15 cellular contexts compared by ENCODE assay signal in the genomic region with DNA sequence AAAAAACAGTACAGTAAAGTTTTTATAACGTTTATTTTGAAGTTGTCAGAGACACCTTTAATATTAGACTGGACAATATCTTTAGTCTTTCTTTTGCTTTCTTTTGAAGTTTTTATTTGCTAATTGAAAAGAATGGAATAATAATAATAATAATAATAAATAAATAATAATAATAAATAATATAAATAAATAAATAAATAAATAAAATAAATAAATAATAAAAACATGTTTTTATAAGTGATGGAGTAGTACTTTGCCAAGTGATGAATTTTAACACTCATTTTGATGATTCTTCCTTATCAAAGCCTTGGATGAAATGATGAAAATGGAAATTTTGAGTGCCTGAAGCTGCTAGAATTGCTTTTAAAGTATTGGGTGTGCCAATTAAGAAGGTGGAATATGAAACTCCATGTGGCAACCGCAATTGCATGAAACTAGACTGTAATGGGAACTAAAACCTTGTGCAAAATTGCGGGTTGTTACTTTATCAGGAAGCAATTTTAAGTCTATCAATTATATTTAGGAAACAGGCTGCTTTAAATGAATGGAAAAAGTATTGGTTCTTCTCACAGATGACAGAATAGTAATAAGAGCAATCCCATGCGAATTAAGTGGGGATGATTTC. TPM values are rescaled to one million over a fixed set of nuclear protein-coding genes. Genes with fewer than 3 reads are reported as not detected.
DNase-seq lines count a peak whose midpoint lies in the region; ATAC-seq and TF ChIP-seq lines count a peak whose summit lies in the region.
"Had no signal": no experiment of that assay in that cellular context is flagged by ENCODE, and none has a peak within 500 bp of the region (broad histone marks: within the 10 kb centered on the region; RNA-seq: fewer than 3 reads in every experiment).

No MANE protein-coding gene starts in this region.

- H3K36me3 Mint-ChIP-seq in activated T-cell treated with anti-CD3 and anti-CD28 coated beads, Interleukin-2, amount 50 U/mL, for 72 hours (ENCODE audit: insufficient read depth in 2 of 2): peaks cover 0 to 3% of the 10 kb centered on the region in 2 donors
- H3K36me3 Mint-ChIP-seq in WTC11 (no peaks in the 10 kb centered on the region), endodermal cell (ENCODE audit: low read depth) (no peaks in the 10 kb centered on the region)
- H3K36me3 Mint-ChIP-seq in stimulated activated naive B cell treated with anti-CD40 and anti-IgM and Interleukin-4, amounts not matched to agents 10 μg/mL and 1 μg/mL and 100 μg/mL, for 72 hours: no peaks in the 10 kb centered on the region

- peak overlapping the region; percentile 51 to 95 for H3K4me3 Mint-ChIP-seq in activated T-cell treated with anti-CD3 and anti-CD28 coated beads, Interleukin-2, amount 50 U/mL, for 72 hours
- H3K4me3 Mint-ChIP-seq in WTC11: no peak overlapping the region
- no peak overlapping the region for H3K4me3 Mint-ChIP-seq in endodermal cell
- H3K4me3 Mint-ChIP-seq in stimulated activated naive B cell treated with anti-CD40 and anti-IgM and Interleukin-4, amounts not matched to agents 10 μg/mL and 1 μg/mL and 100 μg/mL, for 72 hours: no peak overlapping the region

- no peaks in the 10 kb centered on the region for H3K9me3 Mint-ChIP-seq in activated T-cell treated with anti-CD3 and anti-CD28 coated beads, Interleukin-2, amount 50 U/mL, for 72 hours
- H3K9me3 Mint-ChIP-seq in WTC11: no peaks in the 10 kb centered on the region
- H3K9me3 Mint-ChIP-seq in endodermal cell: no peaks in the 10 kb centered on the region
- no peaks in the 10 kb centered on the region for H3K9me3 Mint-ChIP-seq in stimulated activated naive B cell treated with anti-CD40 and anti-IgM and Interleukin-4, amounts not matched to agents 10 μg/mL and 1 μg/mL and 100 μg/mL, for 72 hours

- H3K27me3 ChIP-seq in upper lobe of right lung (no peaks in the 10 kb centered on the region), endodermal cell (ENCODE audit: control insufficient read depth, insufficient read depth, low read length, poor library complexity, severe bottlenecking) (no peaks in the 10 kb centered on the region)
- H3K27me3 ChIP-seq: esophagus muscularis mucosa, ovary, Peyer's patch had no signal

- POLR2A ChIA-PET in WTC11 (lab: Charles Lee): no interaction called here

- no peak for TF ChIP-seq CTCF in WTC11 (IDR thresholded peaks at IDR 0.05)
- no peak for TF ChIP-seq CTCF in fibroblast of the aortic adventitia (IDR thresholded peaks at IDR 0.05; ENCODE audit: insufficient read depth, low read length)
- no peak for TF ChIP-seq CTCF in upper lobe of right lung (IDR thresholded peaks at IDR 0.05)
- no peak for TF ChIP-seq CTCF in endodermal cell (conservative IDR thresholded peaks at IDR 0.05)

- peak overlapping the region; percentile 86 for H3K27ac Mint-ChIP-seq in activated T-cell treated with anti-CD3 and anti-CD28 coated beads, Interleukin-2, amount 50 U/mL, for 72 hours
- H3K27ac Mint-ChIP-seq in WTC11 (no peak overlapping the region), endodermal cell (no peak overlapping the region)
- H3K27ac Mint-ChIP-seq in stimulated activated naive B cell treated with anti-CD40 and anti-IgM and Interleukin-4, amounts not matched to agents 10 μg/mL and 1 μg/mL and 100 μg/mL, for 72 hours: no peak overlapping the region

- 82 to 96% methylated on average over 3 of the region's 4 CpGs for WGBS in endodermal cell (ENCODE audit: insufficient coverage in 1 of 2, insufficient read length in 1 of 2), 2 experiments

- H3K4me1 Mint-ChIP-seq in activated T-cell treated with anti-CD3 and anti-CD28 coated beads, Interleukin-2, amount 50 U/mL, for 72 hours (ENCODE audit: low read depth): peaks cover 77% of the 10 kb centered on the region
- H3K4me1 Mint-ChIP-seq in WTC11 (peaks cover 62% of the 10 kb centered on the region), endodermal cell (peaks cover 8% of the 10 kb centered on the region)
- H3K4me1 Mint-ChIP-seq in stimulated activated naive B cell treated with anti-CD40 and anti-IgM and Interleukin-4, amounts not matched to agents 10 μg/mL and 1 μg/mL and 100 μg/mL, for 72 hours: peaks cover 2 to 12% of the 10 kb centered on the region in 2 donors

- H3K4me3 ChIP-seq in fibroblast of the aortic adventitia (ENCODE audit: low read depth, low read length): peak overlapping the region; percentile 20
- peak overlapping the region; percentile 58 for H3K4me3 ChIP-seq in upper lobe of right lung
- no peak overlapping the region for H3K4me3 ChIP-seq in endodermal cell (ENCODE audit: low read length)
- H3K4me3 ChIP-seq: ovary had no signal

- no peak for ATAC-seq in activated T-cell treated with anti-CD3 and anti-CD28 coated beads, Interleukin-2, amount 50 U/mL, for 72 hours (replicated peaks in 1 of 2)
- ATAC-seq in WTC11: no peak
- ATAC-seq in upper lobe of right lung: no peak
- ATAC-seq in HG03025 (IDR thresholded peaks at IDR 0.05; ENCODE audit: low FRiP score, unreplicated experiment): no peak
- ATAC-seq in stimulated activated naive B cell treated with anti-CD40 and anti-IgM and Interleukin-4, amounts not matched to agents 10 μg/mL and 1 μg/mL and 100 μg/mL, for 72 hours (replicated peaks): no peak

- CTCF ChIA-PET in WTC11 (lab: Charles Lee): interaction anchor here (1.0 to 1.4 kb wide), 2 partner anchors 49 to 74 kb away, joined by 5 to 7 read pairs; no protein-coding TSS in a partner anchor

- no peak for DNase-seq in activated T-cell treated with anti-CD3 and anti-CD28 coated beads, Interleukin-2, amount 50 U/mL, for 72 hours
- DNase-seq in activated T-cell treated with anti-CD3 and anti-CD28 coated beads, Interleukin-2, amount 50 U/mL, for 1 hour: no peak
- no peak for DNase-seq in WTC11 (ENCODE audit: low spot score)
- no peak for DNase-seq in fibroblast of the aortic adventitia (ENCODE audit: low read depth)
- DNase-seq in upper lobe of right lung: no peak
- no peak for DNase-seq in endodermal cell
- no peak for DNase-seq in stimulated activated naive B cell treated with anti-CD40 and anti-IgM and Interleukin-4, amounts not matched to agents 10 μg/mL and 1 μg/mL and 100 μg/mL, for 72 hours
- DNase-seq: activated CD4-positive, alpha-beta T cell treated with anti-CD3 and anti-CD28 coated beads for 4 hours; islet precursor cell; NCI-H1930; ovary; Peyer's patch; stimulated activated CD4-positive, alpha-beta T cell treated with anti-CD3 and anti-CD28 coated beads, Interleukin-4, amount 100 ng/mL, for 4 hours had no signal

- no peak overlapping the region for H3K27ac ChIP-seq in upper lobe of right lung
- H3K27ac ChIP-seq in endodermal cell (ENCODE audit: low read depth, low read length): no peak overlapping the region
- H3K27ac ChIP-seq: ovary, Peyer's patch had no signal

- H3K9ac ChIP-seq in endodermal cell (ENCODE audit: extremely low read depth, low read length, poor library complexity, severe bottlenecking): no peak overlapping the region

- H3K9me3 ChIP-seq in upper lobe of right lung (no peaks in the 10 kb centered on the region), endodermal cell (ENCODE audit: control insufficient read depth, low read length) (no peaks in the 10 kb centered on the region)
- H3K9me3 ChIP-seq: esophagus muscularis mucosa, ovary, Peyer's patch had no signal

- intact Hi-C loops in upper lobe of right lung (cut with DNase I): no loop called here

- H3K27me3 Mint-ChIP-seq in activated T-cell treated with anti-CD3 and anti-CD28 coated beads, Interleukin-2, amount 50 U/mL, for 72 hours (ENCODE audit: low read depth): no peaks in the 10 kb centered on the region
- no peaks in the 10 kb centered on the region for H3K27me3 Mint-ChIP-seq in WTC11 (ENCODE audit: low read depth)
- no peaks in the 10 kb centered on the region for H3K27me3 Mint-ChIP-seq in endodermal cell (ENCODE audit: insufficient read depth)
- peaks cover 4 to 6% of the 10 kb centered on the region in 2 donors for H3K27me3 Mint-ChIP-seq in stimulated activated naive B cell treated with anti-CD40 and anti-IgM and Interleukin-4, amounts not matched to agents 10 μg/mL and 1 μg/mL and 100 μg/mL, for 72 hours

- peaks cover 45% of the 10 kb centered on the region for H3K4me1 ChIP-seq in upper lobe of right lung
- H3K4me1 ChIP-seq in endodermal cell (ENCODE audit: control insufficient read depth, insufficient read depth, low read length): no peaks in the 10 kb centered on the region
- H3K4me1 ChIP-seq: Peyer's patch had no signal

- H3K36me3 ChIP-seq in upper lobe of right lung (peaks cover 30% of the 10 kb centered on the region), endodermal cell (ENCODE audit: control insufficient read depth, insufficient read depth, low read length) (no peaks in the 10 kb centered on the region)
- H3K36me3 ChIP-seq: ovary had no signal

TF ChIP-seq in WTC11, 78 proteins besides CTCF, POLR2A, EP300 and RAD21:
- TF ChIP-seq TCF7 (CRISPR knock-in tag; IDR thresholded peaks at IDR 0.05; ENCODE audit: low read depth) (no peak), HMGA2 (CRISPR knock-in tag; IDR thresholded peaks at IDR 0.05) (peak; percentile 39; the same call in 1 of the 2 replicates)

RNA-seq across cellular contexts. Expression of a gene that starts 4.4 kb away (rescaled TPM):
- total RNA-seq in activated T-cell treated with anti-CD3 and anti-CD28 coated beads, Interleukin-2, amount 50 U/mL, for 72 hours: 10 to 100 TPM; 16.7 to 51.1 TPM
- 1.1 to 2.1 TPM (median 1.7 TPM) in 3 replicates for total RNA-seq in WTC11 (2021)
- 923 and 1,627 TPM in 2 replicates for total RNA-seq in fibroblast of the aortic adventitia (ENCODE audit: low replicate concordance)
- 314 TPM for total RNA-seq in upper lobe of right lung
- total RNA-seq in endodermal cell: 1 to 10 TPM in 1 of 2 donors, under 1 TPM in 1; 0.82 to 8.9 TPM
- 23.5 TPM for polyA plus RNA-seq in endodermal cell (2013, experiment 1 of 2)
- 37.4 TPM for polyA plus RNA-seq in endodermal cell (2013, experiment 2 of 2)

Comparison
In these comparisons a context has a peak if more than half of its experiments do, and no peak if none do; other contexts are left out.
1. H3K4me3 Mint-ChIP-seq: peak in activated T-cell treated with anti-CD3 and anti-CD28 coated beads, Interleukin-2, amount 50 U/mL, for 72 hours (2 of 2); none in WTC11 (single experiment), endodermal cell (single experiment) and stimulated activated naive B cell treated with anti-CD40 and anti-IgM and Interleukin-4, amounts not matched to agents 10 μg/mL and 1 μg/mL and 100 μg/mL, for 72 hours (0 of 2).